ENCODE assay signal across 1 cellular context in the genomic region with DNA sequence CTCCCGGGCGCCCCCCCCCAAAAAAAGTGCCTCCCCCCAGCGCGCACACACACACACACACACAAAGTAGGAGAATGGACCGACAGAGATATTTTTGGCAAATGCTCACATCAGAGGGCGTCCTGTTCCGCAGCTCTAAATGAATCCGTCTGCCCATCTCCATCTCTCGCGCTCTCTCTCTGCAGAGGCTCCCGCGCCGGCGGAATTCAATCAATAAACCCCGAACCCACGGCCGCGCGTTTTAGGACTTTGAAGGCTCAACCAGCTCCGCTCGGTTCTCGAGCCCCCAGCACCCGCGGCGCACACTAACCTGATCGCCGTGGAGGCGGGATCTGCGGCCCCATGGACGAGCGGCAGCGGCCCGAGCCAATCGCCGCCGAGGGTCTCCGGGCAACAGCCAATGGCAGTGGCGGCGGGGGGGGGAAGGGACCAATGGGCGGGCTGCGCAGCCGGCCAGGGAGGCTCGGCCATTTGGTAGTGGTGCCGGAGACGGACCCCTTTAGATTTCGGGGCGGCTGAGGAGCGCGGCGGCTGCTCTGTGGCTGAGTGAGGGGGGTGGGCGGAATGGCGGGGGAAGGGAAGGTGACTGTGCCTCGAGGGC.
TF ChIP-seq lines count a peak whose summit lies in the region.

A gene (minus strand): TSS at position 307 of the 601 bp plus-strand sequence. CDS start 144 bp downstream, at position 163.

TF ChIP-seq in HepG2, 621 proteins besides CTCF, POLR2A, EP300 and RAD21 (continued from another document and continues in another):
- TF ChIP-seq, protein P1, sequence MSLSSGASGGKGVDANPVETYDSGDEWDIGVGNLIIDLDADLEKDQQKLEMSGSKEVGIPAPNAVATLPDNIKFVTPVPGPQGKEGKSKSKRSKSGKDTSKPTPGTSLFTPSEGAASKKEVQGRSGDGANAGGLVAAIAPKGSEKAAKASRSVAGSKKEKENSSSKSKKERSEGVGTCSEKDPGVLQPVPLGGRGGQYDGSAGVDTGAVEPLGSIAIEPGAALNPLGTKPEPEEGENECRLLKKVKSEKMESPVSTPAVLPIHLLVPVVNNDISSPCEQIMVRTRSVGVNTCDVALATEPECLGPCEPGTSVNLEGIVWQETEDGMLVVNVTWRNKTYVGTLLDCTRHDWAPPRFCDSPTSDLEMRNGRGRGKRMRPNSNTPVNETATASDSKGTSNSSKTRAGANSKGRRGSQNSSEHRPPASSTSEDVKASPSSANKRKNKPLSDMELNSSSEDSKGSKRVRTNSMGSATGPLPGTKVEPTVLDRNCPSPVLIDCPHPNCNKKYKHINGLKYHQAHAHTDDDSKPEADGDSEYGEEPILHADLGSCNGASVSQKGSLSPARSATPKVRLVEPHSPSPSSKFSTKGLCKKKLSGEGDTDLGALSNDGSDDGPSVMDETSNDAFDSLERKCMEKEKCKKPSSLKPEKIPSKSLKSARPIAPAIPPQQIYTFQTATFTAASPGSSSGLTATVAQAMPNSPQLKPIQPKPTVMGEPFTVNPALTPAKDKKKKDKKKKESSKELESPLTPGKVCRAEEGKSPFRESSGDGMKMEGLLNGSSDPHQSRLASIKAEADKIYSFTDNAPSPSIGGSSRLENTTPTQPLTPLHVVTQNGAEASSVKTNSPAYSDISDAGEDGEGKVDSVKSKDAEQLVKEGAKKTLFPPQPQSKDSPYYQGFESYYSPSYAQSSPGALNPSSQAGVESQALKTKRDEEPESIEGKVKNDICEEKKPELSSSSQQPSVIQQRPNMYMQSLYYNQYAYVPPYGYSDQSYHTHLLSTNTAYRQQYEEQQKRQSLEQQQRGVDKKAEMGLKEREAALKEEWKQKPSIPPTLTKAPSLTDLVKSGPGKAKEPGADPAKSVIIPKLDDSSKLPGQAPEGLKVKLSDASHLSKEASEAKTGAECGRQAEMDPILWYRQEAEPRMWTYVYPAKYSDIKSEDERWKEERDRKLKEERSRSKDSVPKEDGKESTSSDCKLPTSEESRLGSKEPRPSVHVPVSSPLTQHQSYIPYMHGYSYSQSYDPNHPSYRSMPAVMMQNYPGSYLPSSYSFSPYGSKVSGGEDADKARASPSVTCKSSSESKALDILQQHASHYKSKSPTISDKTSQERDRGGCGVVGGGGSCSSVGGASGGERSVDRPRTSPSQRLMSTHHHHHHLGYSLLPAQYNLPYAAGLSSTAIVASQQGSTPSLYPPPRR (CRISPR knock-in tag; IDR thresholded peaks at IDR 0.05; ENCODE audit: borderline replicate concordance) = no peak
- TF ChIP-seq FOXA1 (IDR thresholded peaks at IDR 0.05) (no peak), FOXA1 (CRISPR knock-in tag; IDR thresholded peaks at IDR 0.05) (no peak), CBFB (CRISPR knock-in tag; IDR thresholded peaks at IDR 0.05) (no peak), TCF7L2 (IDR thresholded peaks at IDR 0.05; ENCODE audit: low read depth, low read length) (no peak), ZNF253 (CRISPR knock-in tag; IDR thresholded peaks at IDR 0.05; ENCODE audit: borderline replicate concordance) (no peak), ZNF776 (CRISPR knock-in tag; IDR thresholded peaks at IDR 0.05) (no peak), SATB2 (CRISPR knock-in tag; IDR thresholded peaks at IDR 0.05) (no peak), KAT7 (CRISPR knock-in tag; IDR thresholded peaks at IDR 0.05; ENCODE audit: borderline replicate concordance) (no peak), TAF1 (CRISPR knock-in tag; IDR thresholded peaks at IDR 0.05) (peak; percentile 71), ZNF792 (CRISPR knock-in tag; IDR thresholded peaks at IDR 0.05) (no peak), KDM2A (CRISPR knock-in tag; IDR thresholded peaks at IDR 0.05; ENCODE audit: borderline replicate concordance, low read depth) (peak; percentile 88), ZNF468 (CRISPR knock-in tag; IDR thresholded peaks at IDR 0.05) (no peak), SRSF1 (optimal IDR thresholded peaks at IDR 0.05; ENCODE audit: low read depth, low read length) (no peak), ZNF607 (CRISPR knock-in tag; IDR thresholded peaks at IDR 0.05; ENCODE audit: borderline replicate concordance) (no peak), NRL (CRISPR knock-in tag; IDR thresholded peaks at IDR 0.05; ENCODE audit: borderline replicate concordance) (no peak), TARDBP (CRISPR knock-in tag; IDR thresholded peaks at IDR 0.05) (no peak), HIVEP1 (CRISPR knock-in tag; IDR thresholded peaks at IDR 0.05) (no peak), JARID2 (CRISPR knock-in tag; IDR thresholded peaks at IDR 0.05; ENCODE audit: insufficient replicate concordance) (no peak), NBN (conservative IDR thresholded peaks at IDR 0.05) (no peak)
- TF ChIP-seq, protein P2, sequence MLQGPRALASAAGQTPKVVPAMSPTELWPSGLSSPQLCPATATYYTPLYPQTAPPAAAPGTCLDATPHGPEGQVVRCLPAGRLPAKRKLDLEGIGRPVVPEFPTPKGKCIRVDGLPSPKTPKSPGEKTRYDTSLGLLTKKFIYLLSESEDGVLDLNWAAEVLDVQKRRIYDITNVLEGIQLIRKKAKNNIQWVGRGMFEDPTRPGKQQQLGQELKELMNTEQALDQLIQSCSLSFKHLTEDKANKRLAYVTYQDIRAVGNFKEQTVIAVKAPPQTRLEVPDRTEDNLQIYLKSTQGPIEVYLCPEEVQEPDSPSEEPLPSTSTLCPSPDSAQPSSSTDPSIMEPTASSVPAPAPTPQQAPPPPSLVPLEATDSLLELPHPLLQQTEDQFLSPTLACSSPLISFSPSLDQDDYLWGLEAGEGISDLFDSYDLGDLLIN (CRISPR knock-in tag; IDR thresholded peaks at IDR 0.05; ENCODE audit: borderline replicate concordance) = no peak
- TF ChIP-seq, protein P3, sequence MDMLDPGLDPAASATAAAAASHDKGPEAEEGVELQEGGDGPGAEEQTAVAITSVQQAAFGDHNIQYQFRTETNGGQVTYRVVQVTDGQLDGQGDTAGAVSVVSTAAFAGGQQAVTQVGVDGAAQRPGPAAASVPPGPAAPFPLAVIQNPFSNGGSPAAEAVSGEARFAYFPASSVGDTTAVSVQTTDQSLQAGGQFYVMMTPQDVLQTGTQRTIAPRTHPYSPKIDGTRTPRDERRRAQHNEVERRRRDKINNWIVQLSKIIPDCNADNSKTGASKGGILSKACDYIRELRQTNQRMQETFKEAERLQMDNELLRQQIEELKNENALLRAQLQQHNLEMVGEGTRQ (IDR thresholded peaks at IDR 0.05; ENCODE audit: low read depth, low read length) = no peak
- TF ChIP-seq, protein P3 (CRISPR knock-in tag; IDR thresholded peaks at IDR 0.05; ENCODE audit: borderline replicate concordance) = no peak
- TF ChIP-seq, protein P4, sequence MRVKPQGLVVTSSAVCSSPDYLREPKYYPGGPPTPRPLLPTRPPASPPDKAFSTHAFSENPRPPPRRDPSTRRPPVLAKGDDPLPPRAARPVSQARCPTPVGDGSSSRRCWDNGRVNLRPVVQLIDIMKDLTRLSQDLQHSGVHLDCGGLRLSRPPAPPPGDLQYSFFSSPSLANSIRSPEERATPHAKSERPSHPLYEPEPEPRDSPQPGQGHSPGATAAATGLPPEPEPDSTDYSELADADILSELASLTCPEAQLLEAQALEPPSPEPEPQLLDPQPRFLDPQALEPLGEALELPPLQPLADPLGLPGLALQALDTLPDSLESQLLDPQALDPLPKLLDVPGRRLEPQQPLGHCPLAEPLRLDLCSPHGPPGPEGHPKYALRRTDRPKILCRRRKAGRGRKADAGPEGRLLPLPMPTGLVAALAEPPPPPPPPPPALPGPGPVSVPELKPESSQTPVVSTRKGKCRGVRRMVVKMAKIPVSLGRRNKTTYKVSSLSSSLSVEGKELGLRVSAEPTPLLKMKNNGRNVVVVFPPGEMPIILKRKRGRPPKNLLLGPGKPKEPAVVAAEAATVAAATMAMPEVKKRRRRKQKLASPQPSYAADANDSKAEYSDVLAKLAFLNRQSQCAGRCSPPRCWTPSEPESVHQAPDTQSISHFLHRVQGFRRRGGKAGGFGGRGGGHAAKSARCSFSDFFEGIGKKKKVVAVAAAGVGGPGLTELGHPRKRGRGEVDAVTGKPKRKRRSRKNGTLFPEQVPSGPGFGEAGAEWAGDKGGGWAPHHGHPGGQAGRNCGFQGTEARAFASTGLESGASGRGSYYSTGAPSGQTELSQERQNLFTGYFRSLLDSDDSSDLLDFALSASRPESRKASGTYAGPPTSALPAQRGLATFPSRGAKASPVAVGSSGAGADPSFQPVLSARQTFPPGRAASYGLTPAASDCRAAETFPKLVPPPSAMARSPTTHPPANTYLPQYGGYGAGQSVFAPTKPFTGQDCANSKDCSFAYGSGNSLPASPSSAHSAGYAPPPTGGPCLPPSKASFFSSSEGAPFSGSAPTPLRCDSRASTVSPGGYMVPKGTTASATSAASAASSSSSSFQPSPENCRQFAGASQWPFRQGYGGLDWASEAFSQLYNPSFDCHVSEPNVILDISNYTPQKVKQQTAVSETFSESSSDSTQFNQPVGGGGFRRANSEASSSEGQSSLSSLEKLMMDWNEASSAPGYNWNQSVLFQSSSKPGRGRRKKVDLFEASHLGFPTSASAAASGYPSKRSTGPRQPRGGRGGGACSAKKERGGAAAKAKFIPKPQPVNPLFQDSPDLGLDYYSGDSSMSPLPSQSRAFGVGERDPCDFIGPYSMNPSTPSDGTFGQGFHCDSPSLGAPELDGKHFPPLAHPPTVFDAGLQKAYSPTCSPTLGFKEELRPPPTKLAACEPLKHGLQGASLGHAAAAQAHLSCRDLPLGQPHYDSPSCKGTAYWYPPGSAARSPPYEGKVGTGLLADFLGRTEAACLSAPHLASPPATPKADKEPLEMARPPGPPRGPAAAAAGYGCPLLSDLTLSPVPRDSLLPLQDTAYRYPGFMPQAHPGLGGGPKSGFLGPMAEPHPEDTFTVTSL (CRISPR knock-in tag; IDR thresholded peaks at IDR 0.05; ENCODE audit: borderline replicate concordance) = no peak
- TF ChIP-seq, protein P5, sequence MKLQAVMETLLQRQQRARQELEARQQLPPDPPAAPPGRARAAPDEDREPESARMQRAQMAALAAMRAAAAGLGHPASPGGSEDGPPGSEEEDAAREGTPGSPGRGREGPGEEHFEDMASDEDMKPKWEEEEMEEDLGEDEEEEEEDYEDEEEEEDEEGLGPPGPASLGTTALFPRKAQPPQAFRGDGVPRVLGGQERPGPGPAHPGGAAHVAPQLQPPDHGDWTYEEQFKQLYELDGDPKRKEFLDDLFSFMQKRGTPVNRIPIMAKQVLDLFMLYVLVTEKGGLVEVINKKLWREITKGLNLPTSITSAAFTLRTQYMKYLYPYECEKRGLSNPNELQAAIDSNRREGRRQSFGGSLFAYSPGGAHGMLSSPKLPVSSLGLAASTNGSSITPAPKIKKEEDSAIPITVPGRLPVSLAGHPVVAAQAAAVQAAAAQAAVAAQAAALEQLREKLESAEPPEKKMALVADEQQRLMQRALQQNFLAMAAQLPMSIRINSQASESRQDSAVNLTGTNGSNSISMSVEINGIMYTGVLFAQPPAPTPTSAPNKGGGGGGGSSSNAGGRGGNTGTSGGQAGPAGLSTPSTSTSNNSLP (IDR thresholded peaks at IDR 0.05; ENCODE audit: low read depth, low read length) = no peak
- TF ChIP-seq, protein P6, sequence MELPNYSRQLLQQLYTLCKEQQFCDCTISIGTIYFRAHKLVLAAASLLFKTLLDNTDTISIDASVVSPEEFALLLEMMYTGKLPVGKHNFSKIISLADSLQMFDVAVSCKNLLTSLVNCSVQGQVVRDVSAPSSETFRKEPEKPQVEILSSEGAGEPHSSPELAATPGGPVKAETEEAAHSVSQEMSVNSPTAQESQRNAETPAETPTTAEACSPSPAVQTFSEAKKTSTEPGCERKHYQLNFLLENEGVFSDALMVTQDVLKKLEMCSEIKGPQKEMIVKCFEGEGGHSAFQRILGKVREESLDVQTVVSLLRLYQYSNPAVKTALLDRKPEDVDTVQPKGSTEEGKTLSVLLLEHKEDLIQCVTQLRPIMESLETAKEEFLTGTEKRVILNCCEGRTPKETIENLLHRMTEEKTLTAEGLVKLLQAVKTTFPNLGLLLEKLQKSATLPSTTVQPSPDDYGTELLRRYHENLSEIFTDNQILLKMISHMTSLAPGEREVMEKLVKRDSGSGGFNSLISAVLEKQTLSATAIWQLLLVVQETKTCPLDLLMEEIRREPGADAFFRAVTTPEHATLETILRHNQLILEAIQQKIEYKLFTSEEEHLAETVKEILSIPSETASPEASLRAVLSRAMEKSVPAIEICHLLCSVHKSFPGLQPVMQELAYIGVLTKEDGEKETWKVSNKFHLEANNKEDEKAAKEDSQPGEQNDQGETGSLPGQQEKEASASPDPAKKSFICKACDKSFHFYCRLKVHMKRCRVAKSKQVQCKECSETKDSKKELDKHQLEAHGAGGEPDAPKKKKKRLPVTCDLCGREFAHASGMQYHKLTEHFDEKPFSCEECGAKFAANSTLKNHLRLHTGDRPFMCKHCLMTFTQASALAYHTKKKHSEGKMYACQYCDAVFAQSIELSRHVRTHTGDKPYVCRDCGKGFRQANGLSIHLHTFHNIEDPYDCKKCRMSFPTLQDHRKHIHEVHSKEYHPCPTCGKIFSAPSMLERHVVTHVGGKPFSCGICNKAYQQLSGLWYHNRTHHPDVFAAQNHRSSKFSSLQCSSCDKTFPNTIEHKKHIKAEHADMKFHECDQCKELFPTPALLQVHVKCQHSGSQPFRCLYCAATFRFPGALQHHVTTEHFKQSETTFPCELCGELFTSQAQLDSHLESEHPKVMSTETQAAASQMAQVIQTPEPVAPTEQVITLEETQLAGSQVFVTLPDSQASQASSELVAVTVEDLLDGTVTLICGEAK (IDR thresholded peaks at IDR 0.05) = no peak
- TF ChIP-seq, protein P6 (CRISPR knock-in tag; IDR thresholded peaks at IDR 0.05) = no peak
